15 cellular contexts compared by ENCODE assay signal in the genomic region with DNA sequence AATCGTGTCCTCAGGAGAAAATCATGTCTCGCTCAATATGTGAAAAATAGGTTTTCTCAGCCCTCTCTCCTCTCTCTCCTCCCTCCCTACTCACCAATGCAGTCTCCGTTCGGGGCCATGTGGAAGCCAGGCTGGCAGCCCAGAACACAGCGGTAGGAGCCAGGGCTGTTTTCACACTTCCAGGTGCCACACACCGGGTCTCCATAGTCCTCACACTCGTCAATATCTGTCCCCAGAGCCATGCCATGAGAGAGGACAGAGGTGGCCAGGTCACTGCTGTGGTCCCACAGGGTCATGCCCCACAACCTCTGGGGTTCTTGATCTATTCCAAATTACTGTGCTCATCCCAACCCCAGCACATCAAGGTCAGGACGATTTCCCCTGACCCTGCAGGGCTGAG.
"Had no signal": no experiment of that assay in that cellular context is flagged by ENCODE, and none has a peak within 500 bp of the region (broad histone marks: within the 10 kb centered on the region; RNA-seq: fewer than 3 reads in every experiment).

No MANE protein-coding gene starts in this region.

- H3K4me3 ChIP-seq: dorsolateral prefrontal cortex, esophagus squamous epithelium, stomach had no signal

- DNase-seq: activated CD4-positive, alpha-beta T cell treated with anti-CD3 and anti-CD28 coated beads for 4 hours; activated CD8-positive, alpha-beta memory T cell treated with anti-CD3 and anti-CD28 coated beads, Interleukin-2, amount 50 U/mL, for 4 hours; activated CD8-positive, alpha-beta T cell treated with anti-CD3 and anti-CD28 coated beads for 36 hours; activated naive CD4-positive, alpha-beta T cell treated with Interleukin-2 at 50 U/mL for 16 hours; activated T-cell treated with anti-CD3 and anti-CD28 coated beads, Interleukin-2, amount 50 U/mL, for 72 hours; esophagus squamous epithelium; foreskin fibroblast; natural killer cell; occipital lobe; stimulated activated CD4-positive, alpha-beta T cell treated with anti-CD3 and anti-CD28 coated beads, Interleukin-15, amount 100 ng/mL, for 24 hours; stimulated activated CD4-positive, alpha-beta T cell treated with anti-CD3 and anti-CD28 coated beads, Interleukin-4, amount 100 ng/mL, for 24 hours; stomach had no signal

- H3K9me3 ChIP-seq: esophagus squamous epithelium, stomach had no signal

- H3K9me3 Mint-ChIP-seq: activated CD8-positive, alpha-beta T cell treated with anti-CD3 and anti-CD28 coated beads for 36 hours; activated T-cell treated with anti-CD3 and anti-CD28 coated beads, Interleukin-2, amount 50 U/mL, for 72 hours; central memory CD8-positive, alpha-beta T cell; natural killer cell had no signal

- H3K27me3 Mint-ChIP-seq: activated CD8-positive, alpha-beta T cell treated with anti-CD3 and anti-CD28 coated beads for 36 hours had no signal

- H3K27ac Mint-ChIP-seq: activated CD8-positive, alpha-beta T cell treated with anti-CD3 and anti-CD28 coated beads for 36 hours; activated T-cell treated with anti-CD3 and anti-CD28 coated beads, Interleukin-2, amount 50 U/mL, for 72 hours had no signal

- ATAC-seq: activated CD8-positive, alpha-beta T cell treated with anti-CD3 and anti-CD28 coated beads for 36 hours; activated T-cell treated with anti-CD3 and anti-CD28 coated beads, Interleukin-2, amount 50 U/mL, for 72 hours; natural killer cell had no signal

- H3K27ac ChIP-seq: dorsolateral prefrontal cortex, esophagus squamous epithelium, stomach had no signal

- H3K4me1 ChIP-seq: stomach had no signal

- H3K4me3 Mint-ChIP-seq: activated CD8-positive, alpha-beta T cell treated with anti-CD3 and anti-CD28 coated beads for 36 hours; activated T-cell treated with anti-CD3 and anti-CD28 coated beads, Interleukin-2, amount 50 U/mL, for 72 hours; central memory CD8-positive, alpha-beta T cell; natural killer cell had no signal

- H3K36me3 Mint-ChIP-seq: natural killer cell had no signal

- FAIRE-seq: endometrium had no signal

- H3K27me3 ChIP-seq: esophagus squamous epithelium had no signal
